2 cellular contexts compared by ENCODE assay signal in the genomic region with DNA sequence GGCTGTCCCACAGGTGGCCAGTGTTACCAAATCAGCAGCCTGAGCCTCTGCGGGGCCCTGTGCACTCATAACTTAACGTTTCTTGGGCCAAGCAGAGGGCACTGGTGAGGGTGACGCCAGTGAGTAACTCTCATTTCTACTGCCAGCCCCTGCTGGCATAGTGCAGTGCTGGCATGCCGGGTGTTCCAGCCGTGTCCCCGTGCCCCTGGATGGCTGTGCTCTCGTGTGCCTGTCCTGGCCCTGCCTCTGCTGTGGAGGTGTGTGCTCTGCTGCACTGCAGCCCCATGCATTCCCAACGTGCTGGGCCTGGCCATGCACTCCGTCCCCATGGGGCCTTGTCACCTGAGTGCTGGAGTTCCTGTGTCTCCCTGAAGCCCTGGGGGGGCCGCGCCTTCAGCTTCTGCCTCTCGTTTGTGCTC.
A peak's percentile ranks its signal among the peaks of the same experiment; 100 is the strongest.
TF ChIP-seq lines count a peak whose summit lies in the region.

No MANE protein-coding gene starts in this region.

TF ChIP-seq in liver, 16 proteins besides CTCF, POLR2A, EP300 and RAD21:
- TF ChIP-seq SP1 (IDR thresholded peaks at IDR 0.05) (peak; percentile 63), HNF4A (conservative IDR thresholded peaks at IDR 0.05) (peak; percentile 27 to 46), EGR1 (IDR thresholded peaks at IDR 0.05; ENCODE audit: low read depth in 2 of 2) (no peak), RXRA (IDR thresholded peaks at IDR 0.05) (peak; percentile 62 to 76)

TF ChIP-seq in HepG2, 621 proteins besides CTCF, POLR2A, EP300 and RAD21:
- no peak for TF ChIP-seq EEA1 (CRISPR knock-in tag; IDR thresholded peaks at IDR 0.05; ENCODE audit: borderline replicate concordance)
- TF ChIP-seq, protein P1, sequence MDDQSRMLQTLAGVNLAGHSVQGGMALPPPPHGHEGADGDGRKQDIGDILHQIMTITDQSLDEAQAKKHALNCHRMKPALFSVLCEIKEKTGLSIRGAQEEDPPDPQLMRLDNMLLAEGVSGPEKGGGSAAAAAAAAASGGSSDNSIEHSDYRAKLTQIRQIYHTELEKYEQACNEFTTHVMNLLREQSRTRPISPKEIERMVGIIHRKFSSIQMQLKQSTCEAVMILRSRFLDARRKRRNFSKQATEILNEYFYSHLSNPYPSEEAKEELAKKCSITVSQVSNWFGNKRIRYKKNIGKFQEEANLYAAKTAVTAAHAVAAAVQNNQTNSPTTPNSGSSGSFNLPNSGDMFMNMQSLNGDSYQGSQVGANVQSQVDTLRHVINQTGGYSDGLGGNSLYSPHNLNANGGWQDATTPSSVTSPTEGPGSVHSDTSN (CRISPR knock-in tag; IDR thresholded peaks at IDR 0.05; ENCODE audit: borderline replicate concordance): no peak
- TF ChIP-seq ZNF749 (CRISPR knock-in tag; IDR thresholded peaks at IDR 0.05; ENCODE audit: borderline replicate concordance): no peak
- TF ChIP-seq ETV6 (CRISPR knock-in tag; conservative IDR thresholded peaks at IDR 0.05): no peak
- TF ChIP-seq NCOA2 (CRISPR knock-in tag; IDR thresholded peaks at IDR 0.05): no peak
- TF ChIP-seq, protein P2, sequence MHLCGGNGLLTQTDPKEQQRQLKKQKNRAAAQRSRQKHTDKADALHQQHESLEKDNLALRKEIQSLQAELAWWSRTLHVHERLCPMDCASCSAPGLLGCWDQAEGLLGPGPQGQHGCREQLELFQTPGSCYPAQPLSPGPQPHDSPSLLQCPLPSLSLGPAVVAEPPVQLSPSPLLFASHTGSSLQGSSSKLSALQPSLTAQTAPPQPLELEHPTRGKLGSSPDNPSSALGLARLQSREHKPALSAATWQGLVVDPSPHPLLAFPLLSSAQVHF (CRISPR knock-in tag; IDR thresholded peaks at IDR 0.05): no peak
